Comparison of ENCODE assay signal across 19 cellular contexts in genomic region chr19:7981661-7982060, GRCh38. TPM values are rescaled to one million over a fixed set of nuclear protein-coding genes. Genes with fewer than 3 reads are reported as not detected.
"Had no signal": no experiment of that assay in that cellular context is flagged by ENCODE, and none has a peak within 500 bp of the region (broad histone marks: within the 10 kb centered on the region; RNA-seq: fewer than 3 reads in every experiment).

No MANE protein-coding gene starts in this region.

- H3K27ac ChIP-seq: cardiac muscle cell, neutrophil had no signal

- H3K9me3 ChIP-seq: adrenal gland, esophagus muscularis mucosa, neutrophil had no signal

- DNase-seq: activated CD4-positive, alpha-beta T cell treated with anti-CD3 and anti-CD28 coated beads, Interleukin-2, amount 50 U/mL, for 48 hours; activated CD4-positive, CD25-positive, alpha-beta regulatory T cell treated with anti-CD3 and anti-CD28 coated beads, Interleukin-2, amount 50 U/mL, for 72 hours; activated naive CD4-positive, alpha-beta T cell treated with anti-CD3 and anti-CD28 coated beads, Interleukin-2, amount 50 U/mL, for 16 hours; activated T-cell treated with anti-CD3 and anti-CD28 coated beads, Interleukin-2, amount 50 U/mL, for 24 hours; adrenal gland; mammary epithelial cell; naive thymus-derived CD4-positive, alpha-beta T cell; stimulated activated CD4-positive, alpha-beta T cell treated with anti-CD3 and anti-CD28 coated beads, Interleukin-4, amount 100 ng/mL, for 4 hours; stimulated activated CD8-positive, alpha-beta memory T cell treated with anti-CD3 and anti-CD28 coated beads, Interleukin-4, amount 100 ng/mL, for 48 hours; stimulated activated naive CD4-positive, alpha-beta T cell treated with Interleukin-2 at 50 U/mL for 16 hours; T-helper 1 cell; T1000; trophoblast cell had no signal

- H3K27ac Mint-ChIP-seq: activated T-cell treated with anti-CD3 and anti-CD28 coated beads, Interleukin-2, amount 50 U/mL, for 24 hours had no signal

- H3K27me3 ChIP-seq: adrenal gland, cardiac muscle cell, esophagus muscularis mucosa, neutrophil had no signal

- H3K4me3 Mint-ChIP-seq: activated T-cell treated with anti-CD3 and anti-CD28 coated beads, Interleukin-2, amount 50 U/mL, for 24 hours; naive thymus-derived CD4-positive, alpha-beta T cell had no signal

- H3K27me3 Mint-ChIP-seq: activated T-cell treated with anti-CD3 and anti-CD28 coated beads, Interleukin-2, amount 50 U/mL, for 24 hours; naive thymus-derived CD4-positive, alpha-beta T cell had no signal

- ATAC-seq: naive thymus-derived CD4-positive, alpha-beta T cell; SK-N-SH treated with all-trans-retinoic acid at 6 μM for 48 hours had no signal

- H3K9me3 Mint-ChIP-seq: activated T-cell treated with anti-CD3 and anti-CD28 coated beads, Interleukin-2, amount 50 U/mL, for 24 hours; naive thymus-derived CD4-positive, alpha-beta T cell had no signal

- H3K4me3 ChIP-seq: adrenal gland, cardiac muscle cell, esophagus muscularis mucosa, skin epidermis had no signal

RNA-seq across cellular contexts. Expression of gene CTXN1, which starts 55.7 kb away (rescaled TPM):
- total RNA-seq: mononuclear cell had no signal
- polyA plus RNA-seq: naive thymus-derived CD4-positive, alpha-beta T cell had no signal
